In the genomic region with DNA sequence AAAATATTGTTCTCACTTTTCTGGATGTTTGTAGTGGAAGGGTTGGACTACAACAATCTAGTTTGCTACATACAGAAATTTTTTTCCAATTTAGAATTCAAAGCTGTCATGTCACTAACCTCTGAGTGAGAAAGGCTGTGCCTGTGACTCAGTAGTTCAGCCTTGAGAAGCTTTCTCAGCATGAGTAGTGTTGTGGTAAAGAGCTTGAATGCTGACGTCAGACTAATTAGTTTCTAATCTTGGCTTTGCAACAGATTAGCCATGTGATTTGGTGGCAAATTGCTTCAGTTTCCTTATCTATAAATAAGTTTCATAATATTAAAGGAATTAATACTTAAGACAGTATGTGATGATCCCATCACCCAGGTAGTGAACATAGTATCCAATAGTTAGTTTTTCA, we compare ENCODE assay signal across 13 cellular contexts.
DNase-seq lines count a peak whose midpoint lies in the region; ATAC-seq, FAIRE-seq and TF ChIP-seq lines count a peak whose summit lies in the region.
"Had no signal": no experiment of that assay in that cellular context is flagged by ENCODE, and none has a peak within 500 bp of the region (broad histone marks: within the 10 kb centered on the region; RNA-seq: fewer than 3 reads in every experiment).

No MANE protein-coding gene starts in this region.

- TF ChIP-seq CTCF in GM12878 (IDR thresholded peaks at IDR 0.05 in 2 of 3, conservative IDR thresholded peaks at IDR 0.05 in 1 of 3; ENCODE audit: control insufficient read depth in 2 of 3, extremely low read depth in 1 of 3, insufficient read depth in 1 of 3, low read depth in 3 of 3, low read length in 3 of 3), result no peak

- H3K9ac ChIP-seq in GM12878 (ENCODE audit: control insufficient read depth, insufficient read depth, low read length), result no peak overlapping the region

- H3K27ac ChIP-seq in GM12878 (ENCODE audit: control insufficient read depth, insufficient read depth), result no peak overlapping the region
- H3K27ac ChIP-seq: psoas muscle had no signal

- POLR2A ChIA-PET in GM12878 (lab: Charles Lee), result no interaction called here

- in situ Hi-C loops in GM12878 (cut with MboI), result no loop called here

- intact Hi-C loops in GM12878 (cut with micrococcal nuclease; ENCODE audit: unreplicated experiment) (loop anchor here (5.0 kb wide), 1 partner anchor 318 kb away; no protein-coding TSS in a partner anchor), Right ventricle myocardium superior (cut with DNase I) (no loop called here), Right ventricle myocardium inferior (cut with DNase I) (no loop called here)

- H3K4me2 ChIP-seq in GM12878 (ENCODE audit: control insufficient read depth, insufficient read depth), result no peak overlapping the region

- no peak overlapping the region for H2AFZ ChIP-seq in GM12878 (ENCODE audit: control insufficient read depth, low read depth, low read length)

- CTCF ChIA-PET in GM12878 (lab: Yijun Ruan, JAX), result interaction anchor here (1.3 to 1.9 kb wide), 4 partner anchors 11 to 44 kb away, joined by 3 to 5 read pairs (median 4); no protein-coding TSS in a partner anchor

- TF ChIP-seq POLR2A in GM12878 (IDR thresholded peaks at IDR 0.05; ENCODE audit: low read depth, low read length), result no peak

- H3K4me3 ChIP-seq in GM12878, result no peak overlapping the region
- H3K4me3 ChIP-seq: psoas muscle had no signal

- H3K79me2 ChIP-seq in GM12878 (ENCODE audit: control insufficient read depth, insufficient read depth, low read length), result no peaks in the 10 kb centered on the region

- RAD21 ChIA-PET in GM12878 (lab: Charles Lee; ENCODE audit: unreplicated experiment), result interaction anchor here (0.6 to 1.3 kb wide), 2 partner anchors 13 to 167 kb away, joined by 3 read pairs; no protein-coding TSS in a partner anchor

- no peaks in the 10 kb centered on the region for H3K9me3 ChIP-seq in GM12878 (replicated peaks; ENCODE audit: control insufficient read depth, insufficient read depth, low read length)
- H3K9me3 ChIP-seq: psoas muscle had no signal

- peaks cover 7% of the 10 kb centered on the region; the same call in 1 of the 2 replicates for H3K4me1 ChIP-seq in GM12878 (ENCODE audit: control insufficient read depth, insufficient read depth, low read length)
- H3K4me1 ChIP-seq: psoas muscle had no signal

- no TSS peak for BruUV-seq in GM12878 (replicated peaks; lab: Mats Ljungman, UMichigan)

- TF ChIP-seq RAD21 in GM12878 (IDR thresholded peaks at IDR 0.05; ENCODE audit: insufficient read depth, low read depth, low read length), result no peak

- SMC1A ChIA-PET in GM12878 (lab: Charles Lee; ENCODE audit: uncharacterized antibody, unreplicated experiment), result interaction anchor here (1.0 to 1.5 kb wide), 5 partner anchors 9 to 25 kb away, joined by 3 to 5 read pairs (median 4); no protein-coding TSS in a partner anchor

- no peak for FAIRE-seq in GM12878 (lab: Jason Lieb, UNC)

- no peaks in the 10 kb centered on the region for H3K36me3 ChIP-seq in GM12878 (ENCODE audit: control insufficient read depth in 2 of 2, insufficient read depth in 2 of 2, low read length in 1 of 2)

- no peak; a peak in 1 of 4 replicates for TF ChIP-seq EP300 in GM12878 (IDR thresholded peaks at IDR 0.05; ENCODE audit: borderline replicate concordance in 1 of 2, control insufficient read depth in 1 of 2, low read depth in 2 of 2, low read length in 2 of 2)

- DNase-seq in A172 (ENCODE audit: low spot score) (peak; percentile 33), GM12878 (ENCODE audit: low read depth, low spot score) (peak; percentile 7), Right ventricle myocardium superior (no peak), RPMI8226 (no peak), Right ventricle myocardium inferior (ENCODE audit: missing footprints) (no peak), cerebellar cortex (ENCODE audit: low spot score) (no peak)
- DNase-seq: CD8-positive, alpha-beta T cell; effector CD4-positive, alpha-beta T cell; kidney glomerular epithelial cell; NCI-H1436 treated with DMSO at 0.1 percent for 48 hours; psoas muscle had no signal

- H4K20me1 ChIP-seq in GM12878 (ENCODE audit: control insufficient read depth, insufficient read depth), result no peaks in the 10 kb centered on the region

- H3K27me3 ChIP-seq in GM12878 (replicated peaks in 1 of 2; ENCODE audit: control insufficient read depth in 2 of 2, insufficient read depth in 2 of 2, low read length in 1 of 2), result no peaks in the 10 kb centered on the region

- ATAC-seq in GM18508 (IDR thresholded peaks at IDR 0.05; ENCODE audit: insufficient read depth, unreplicated experiment) (peak; percentile 32), HG03159 (IDR thresholded peaks at IDR 0.05; ENCODE audit: unreplicated experiment) (peak; percentile 39), GM12878 (peak; percentile 76), Right ventricle myocardium superior (ENCODE audit: poor library complexity) (no peak), Right ventricle myocardium inferior (no peak)
- ATAC-seq: CD8-positive, alpha-beta T cell; psoas muscle had no signal

- WGBS in GM12878 (ENCODE audit: insufficient coverage, insufficient replicate concordance, low lambda C conversion rate, missing lambda C conversion rate), result 4% methylated on average over 1 of the region's 1 CpG

TF ChIP-seq in GM12878, 131 proteins besides CTCF, POLR2A, EP300 and RAD21 (continues in another document):
- no peak for TF ChIP-seq HDGF (IDR thresholded peaks at IDR 0.05)
- TF ChIP-seq CREM (IDR thresholded peaks at IDR 0.05; ENCODE audit: low read depth), result peak; percentile 44; the same call in 1 of the 2 replicates
- no peak for TF ChIP-seq TARDBP (IDR thresholded peaks at IDR 0.05; ENCODE audit: borderline replicate concordance)
- TF ChIP-seq FOXM1 (IDR thresholded peaks at IDR 0.05; ENCODE audit: low read depth, low read length), result no peak
- peak; percentile 88 for TF ChIP-seq ATF7 (IDR thresholded peaks at IDR 0.05; ENCODE audit: low read depth)
- TF ChIP-seq, protein P1, sequence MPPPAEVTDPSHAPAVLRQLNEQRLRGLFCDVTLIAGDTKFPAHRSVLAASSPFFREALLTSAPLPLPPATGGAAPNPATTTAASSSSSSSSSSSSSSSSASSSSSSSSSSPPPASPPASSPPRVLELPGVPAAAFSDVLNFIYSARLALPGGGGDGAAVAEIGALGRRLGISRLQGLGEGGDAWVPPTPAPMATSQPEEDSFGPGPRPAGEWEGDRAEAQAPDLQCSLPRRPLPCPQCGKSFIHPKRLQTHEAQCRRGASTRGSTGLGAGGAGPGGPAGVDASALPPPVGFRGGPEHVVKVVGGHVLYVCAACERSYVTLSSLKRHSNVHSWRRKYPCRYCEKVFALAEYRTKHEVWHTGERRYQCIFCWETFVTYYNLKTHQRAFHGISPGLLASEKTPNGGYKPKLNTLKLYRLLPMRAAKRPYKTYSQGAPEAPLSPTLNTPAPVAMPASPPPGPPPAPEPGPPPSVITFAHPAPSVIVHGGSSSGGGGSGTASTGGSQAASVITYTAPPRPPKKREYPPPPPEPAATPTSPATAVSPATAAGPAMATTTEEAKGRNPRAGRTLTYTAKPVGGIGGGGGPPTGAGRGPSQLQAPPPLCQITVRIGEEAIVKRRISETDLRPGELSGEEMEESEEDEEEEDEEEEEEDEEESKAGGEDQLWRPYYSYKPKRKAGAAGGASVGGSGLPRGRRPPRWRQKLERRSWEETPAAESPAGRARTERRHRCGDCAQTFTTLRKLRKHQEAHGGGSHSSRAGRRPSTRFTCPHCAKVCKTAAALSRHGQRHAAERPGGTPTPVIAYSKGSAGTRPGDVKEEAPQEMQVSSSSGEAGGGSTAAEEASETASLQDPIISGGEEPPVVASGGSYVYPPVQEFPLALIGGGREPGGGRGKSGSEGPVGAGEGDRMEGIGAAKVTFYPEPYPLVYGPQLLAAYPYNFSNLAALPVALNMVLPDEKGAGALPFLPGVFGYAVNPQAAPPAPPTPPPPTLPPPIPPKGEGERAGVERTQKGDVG (CRISPR knock-in tag; IDR thresholded peaks at IDR 0.05), result no peak
- TF ChIP-seq ASH2L (IDR thresholded peaks at IDR 0.05; ENCODE audit: borderline replicate concordance, low read depth), result no peak
- TF ChIP-seq, protein P2, sequence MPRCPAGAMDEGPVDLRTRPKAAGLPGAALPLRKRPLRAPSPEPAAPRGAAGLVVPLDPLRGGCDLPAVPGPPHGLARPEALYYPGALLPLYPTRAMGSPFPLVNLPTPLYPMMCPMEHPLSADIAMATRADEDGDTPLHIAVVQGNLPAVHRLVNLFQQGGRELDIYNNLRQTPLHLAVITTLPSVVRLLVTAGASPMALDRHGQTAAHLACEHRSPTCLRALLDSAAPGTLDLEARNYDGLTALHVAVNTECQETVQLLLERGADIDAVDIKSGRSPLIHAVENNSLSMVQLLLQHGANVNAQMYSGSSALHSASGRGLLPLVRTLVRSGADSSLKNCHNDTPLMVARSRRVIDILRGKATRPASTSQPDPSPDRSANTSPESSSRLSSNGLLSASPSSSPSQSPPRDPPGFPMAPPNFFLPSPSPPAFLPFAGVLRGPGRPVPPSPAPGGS (IDR thresholded peaks at IDR 0.05; ENCODE audit: borderline replicate concordance, insufficient read depth, low read depth, low read length, poor library complexity, severe bottlenecking), result peak; percentile 54
- TF ChIP-seq RBBP5 (conservative IDR thresholded peaks at IDR 0.05), result no peak
- TF ChIP-seq STAT1 (conservative IDR thresholded peaks at IDR 0.05), result no peak
- TF ChIP-seq, protein P3, sequence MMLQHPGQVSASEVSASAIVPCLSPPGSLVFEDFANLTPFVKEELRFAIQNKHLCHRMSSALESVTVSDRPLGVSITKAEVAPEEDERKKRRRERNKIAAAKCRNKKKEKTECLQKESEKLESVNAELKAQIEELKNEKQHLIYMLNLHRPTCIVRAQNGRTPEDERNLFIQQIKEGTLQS (IDR thresholded peaks at IDR 0.05; ENCODE audit: borderline replicate concordance, extremely low read depth, low read depth, low read length), result no peak
- TF ChIP-seq JUNB (IDR thresholded peaks at IDR 0.05), result peak; percentile 57
- peak; percentile 74 for TF ChIP-seq RUNX3 (IDR thresholded peaks at IDR 0.05; ENCODE audit: low read length)
- TF ChIP-seq, protein P4, sequence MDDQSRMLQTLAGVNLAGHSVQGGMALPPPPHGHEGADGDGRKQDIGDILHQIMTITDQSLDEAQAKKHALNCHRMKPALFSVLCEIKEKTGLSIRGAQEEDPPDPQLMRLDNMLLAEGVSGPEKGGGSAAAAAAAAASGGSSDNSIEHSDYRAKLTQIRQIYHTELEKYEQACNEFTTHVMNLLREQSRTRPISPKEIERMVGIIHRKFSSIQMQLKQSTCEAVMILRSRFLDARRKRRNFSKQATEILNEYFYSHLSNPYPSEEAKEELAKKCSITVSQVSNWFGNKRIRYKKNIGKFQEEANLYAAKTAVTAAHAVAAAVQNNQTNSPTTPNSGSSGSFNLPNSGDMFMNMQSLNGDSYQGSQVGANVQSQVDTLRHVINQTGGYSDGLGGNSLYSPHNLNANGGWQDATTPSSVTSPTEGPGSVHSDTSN (IDR thresholded peaks at IDR 0.05; ENCODE audit: insufficient replicate concordance, low read depth, low read length), result no peak
- TF ChIP-seq ZZZ3 (IDR thresholded peaks at IDR 0.05; ENCODE audit: control insufficient read depth, insufficient read length, low read depth), result no peak
- TF ChIP-seq MTA2 (IDR thresholded peaks at IDR 0.05; ENCODE audit: low read depth), result peak; percentile 65; the same call in 1 of the 2 replicates
- TF ChIP-seq NFIC (IDR thresholded peaks at IDR 0.05; ENCODE audit: low read depth, low read length), result peak; percentile 40; the same call in 1 of the 2 replicates

Comparison
In these comparisons a context has a peak if more than half of its experiments do, and no peak if none do; other contexts are left out.
1. DNase-seq: peak in A172 (single experiment) and GM12878 (single experiment); none in Right ventricle myocardium superior (single experiment), RPMI8226 (single experiment), Right ventricle myocardium inferior (single experiment) and cerebellar cortex (single experiment).
2. ATAC-seq: peak in GM18508 (single experiment), HG03159 (single experiment) and GM12878 (single experiment); none in Right ventricle myocardium superior (single experiment) and Right ventricle myocardium inferior (single experiment).